In the genomic region with DNA sequence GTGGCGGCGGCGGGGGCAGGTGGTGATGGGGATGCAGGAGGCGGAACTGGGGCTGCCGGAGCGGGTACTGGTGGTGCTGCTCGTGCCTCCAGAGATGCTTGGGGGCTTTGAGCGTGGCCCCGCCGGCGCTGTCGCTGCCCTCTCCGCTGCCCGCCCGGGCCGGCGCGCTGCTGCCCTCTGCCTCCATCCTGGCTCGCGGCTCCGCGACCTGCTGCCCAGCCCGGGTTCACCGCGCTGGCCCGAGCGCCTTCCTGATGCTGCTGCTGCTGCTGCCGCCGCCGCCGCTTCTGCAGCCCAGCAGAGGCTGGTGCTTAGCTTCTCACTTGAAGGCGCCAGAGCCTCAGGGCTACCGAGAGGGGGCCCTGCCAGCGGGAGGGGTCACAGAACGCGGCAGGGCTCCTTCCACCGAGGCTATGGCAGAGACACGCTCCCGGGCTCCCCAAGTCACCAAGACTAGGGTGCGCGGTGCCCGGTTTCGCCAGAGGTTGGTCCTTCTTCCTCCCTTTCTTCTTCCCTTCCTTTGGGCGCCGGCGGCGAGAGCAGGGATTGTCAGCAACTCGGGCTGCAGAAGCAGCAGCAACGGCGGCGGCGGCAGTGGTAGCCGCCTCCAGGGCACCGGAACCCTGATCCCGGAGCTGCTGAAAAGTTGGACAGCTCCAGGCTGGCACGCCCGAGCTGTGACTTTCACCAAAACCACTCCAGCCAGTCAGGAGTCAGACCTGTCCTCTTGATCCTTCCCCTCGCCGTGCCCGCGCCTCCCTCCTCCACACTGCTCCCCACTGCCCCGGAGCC, we compare ENCODE assay signal across 8 cellular contexts. TPM values are rescaled to one million over a fixed set of nuclear protein-coding genes. Genes with fewer than 3 reads are reported as not detected.
DNase-seq lines count a peak whose midpoint lies in the region; ATAC-seq, FAIRE-seq and TF ChIP-seq lines count a peak whose summit lies in the region.

A gene (minus strand): TSS at position 291 of the 792 bp plus-strand sequence.

- 4% methylated on average over 62 of the region's 62 CpGs for WGBS in liver
- WGBS in HepG2 (ENCODE audit: low lambda C conversion rate) = no CpG with 5 or more reads among the region's 62 CpGs

- no peak for DNase-seq in HepG2 (ENCODE audit: low spot score)
- DNase-seq in NT2/D1 (ENCODE audit: low read depth, low spot score) = peak; percentile 47
- peak; percentile 64 for DNase-seq in dermis blood vessel endothelial cell
- peak; percentile 44 for DNase-seq in left lobe of liver (ENCODE audit: low spot score)
- DNase-seq in GM19239 (ENCODE audit: insufficient read length, low spot score) = no peak

- H3K4me1 ChIP-seq in liver (ENCODE audit: control insufficient read depth in 4 of 4, insufficient read depth in 4 of 4, low read length in 3 of 4) (peaks cover 0 to 3% (median 1%) of the 10 kb centered on the region in 4 donors), HepG2 (ENCODE audit: insufficient read depth, low read length) (no peaks in the 10 kb centered on the region), NT2/D1 (ENCODE audit: insufficient read depth, insufficient read length) (peaks cover 2% of the 10 kb centered on the region), stomach smooth muscle (ENCODE audit: control insufficient read depth, insufficient read depth, low read length) (peaks cover 13% of the 10 kb centered on the region)

- H4K20me1 ChIP-seq in HepG2 (ENCODE audit: insufficient read depth, low read length) = no peaks in the 10 kb centered on the region

- BruUV-seq in HepG2 (replicated peaks; lab: Mats Ljungman, UMichigan) = no TSS peak

- no peak within 1 kb of the TSS for H3K9ac ChIP-seq in liver (ENCODE audit: low read depth in 1 of 2, low read length in 2 of 2)
- no peak within 1 kb of the TSS for H3K9ac ChIP-seq in HepG2 (ENCODE audit: insufficient read depth, low read depth, low read length)
- H3K9ac ChIP-seq in NT2/D1 (ENCODE audit: insufficient read length, low read depth) = no peak within 1 kb of the TSS
- no peak within 1 kb of the TSS for H3K9ac ChIP-seq in stomach smooth muscle (ENCODE audit: low read length in 2 of 2)

- CTCF ChIA-PET in HepG2 (lab: Yijun Ruan, JAX; ENCODE audit: low intra/inter-chr PET ratio, low total read pairs) = no interaction called here

- ATAC-seq in HepG2 (no peak), left lobe of liver (peak; percentile 85), HG02981 (IDR thresholded peaks at IDR 0.05; ENCODE audit: unreplicated experiment) (no peak)

- H3K27ac ChIP-seq in liver (ENCODE audit: low read depth in 1 of 2, low read length in 2 of 2) (no peak within 1 kb of the TSS), HepG2 (ENCODE audit: extremely low read length, insufficient read depth, low read length) (no peak within 1 kb of the TSS), stomach smooth muscle (ENCODE audit: low read length) (no peak within 1 kb of the TSS)

- TF ChIP-seq CTCF in liver (IDR thresholded peaks at IDR 0.05; ENCODE audit: low read depth, low read length, missing input control) (no peak), HepG2 (CRISPR knock-in tag; IDR thresholded peaks at IDR 0.05) (no peak)

- H3K4me2 ChIP-seq in HepG2 (ENCODE audit: low read depth, low read length) = no peak within 1 kb of the TSS

- H3K9me3 ChIP-seq in liver (ENCODE audit: control insufficient read depth in 4 of 4, low read length in 3 of 4) = no peaks in the 10 kb centered on the region
- H3K9me3 ChIP-seq in HepG2 (ENCODE audit: low read length) = no peaks in the 10 kb centered on the region
- H3K9me3 ChIP-seq in NT2/D1 (ENCODE audit: insufficient read depth, low read length) = no peaks in the 10 kb centered on the region
- no peaks in the 10 kb centered on the region for H3K9me3 ChIP-seq in stomach smooth muscle (ENCODE audit: control insufficient read depth in 2 of 2, low read length in 2 of 2)

- POLR2A ChIA-PET in HepG2 (lab: Yijun Ruan, JAX) = no interaction called here

- H3K27me3 ChIP-seq in liver (ENCODE audit: control insufficient read depth in 4 of 4, insufficient read depth in 4 of 4, low read length in 3 of 4) = peaks cover 0 to 7% (median 2%) of the 10 kb centered on the region in 4 donors
- no peaks in the 10 kb centered on the region for H3K27me3 ChIP-seq in HepG2 (ENCODE audit: control insufficient read depth in 1 of 2, insufficient read depth in 2 of 2, low read length in 2 of 2)
- H3K27me3 ChIP-seq in NT2/D1 (ENCODE audit: insufficient read depth, insufficient read length) = peaks cover 53% of the 10 kb centered on the region
- peaks cover 12 to 14% of the 10 kb centered on the region in 2 donors for H3K27me3 ChIP-seq in stomach smooth muscle (ENCODE audit: control insufficient read depth in 1 of 2, insufficient read depth in 2 of 2, low read length in 2 of 2)

- TF ChIP-seq EP300 in HepG2 (IDR thresholded peaks at IDR 0.05; ENCODE audit: low read depth in 2 of 2, low read length in 2 of 2) (no peak), HepG2 (CRISPR knock-in tag; IDR thresholded peaks at IDR 0.05; ENCODE audit: borderline replicate concordance) (no peak)

- no peak for FAIRE-seq in HepG2 (lab: Jason Lieb, UNC)
- FAIRE-seq in GM19239 (lab: Jason Lieb, UNC) = no peak

- intact Hi-C loops in HepG2 (cut with micrococcal nuclease; ENCODE audit: unreplicated experiment) = no loop called here

- H3K36me3 ChIP-seq in liver (ENCODE audit: control insufficient read depth in 4 of 4, insufficient read depth in 3 of 4, low read depth in 1 of 4, low read length in 3 of 4) (no peaks in the 10 kb centered on the region), HepG2 (replicated peaks in 1 of 2; ENCODE audit: control insufficient read depth in 1 of 2, insufficient read depth in 2 of 2, low read length in 2 of 2) (no peaks in the 10 kb centered on the region), NT2/D1 (ENCODE audit: insufficient read depth, insufficient read length, low read length) (no peaks in the 10 kb centered on the region), stomach smooth muscle (ENCODE audit: control insufficient read depth in 2 of 2, insufficient read depth in 2 of 2, low read length in 2 of 2) (no peaks in the 10 kb centered on the region)

- H3K4me3 ChIP-seq in liver (ENCODE audit: low read depth in 1 of 3, low read length in 3 of 3) (peak within 1 kb of the TSS in 1 of 3 donors; percentile 3), HepG2 (replicated peaks in 1 of 3; ENCODE audit: insufficient read depth in 1 of 3, low read depth in 2 of 3, low read length in 3 of 3) (no peak within 1 kb of the TSS), NT2/D1 (ENCODE audit: insufficient read length, low read depth) (peak within 1 kb of the TSS; percentile 40), stomach smooth muscle (ENCODE audit: low read length in 2 of 2) (peak within 1 kb of the TSS; percentile 41 to 67)

- H2AFZ ChIP-seq in HepG2 (ENCODE audit: low read length) = no peak within 1 kb of the TSS

- no peaks in the 10 kb centered on the region for H3K79me2 ChIP-seq in HepG2 (ENCODE audit: insufficient read depth, low read length)

- TF ChIP-seq RAD21 in liver (IDR thresholded peaks at IDR 0.05) (no peak), HepG2 (CRISPR knock-in tag; IDR thresholded peaks at IDR 0.05) (no peak)

- TF ChIP-seq POLR2A in HepG2 (IDR thresholded peaks at IDR 0.05; ENCODE audit: insufficient read depth in 1 of 2, low read depth in 2 of 2, low read length in 2 of 2) = no peak

- in situ Hi-C loops in HepG2 (cut with HindIII; ENCODE audit: extremely low pct_ligation_motif_present, low pct_unique_long_range_greater_than_20kb) = no loop called here

TF ChIP-seq in liver, 16 proteins besides CTCF, POLR2A, EP300 and RAD21 (continues in another document):
- TF ChIP-seq JUND (IDR thresholded peaks at IDR 0.05) (no peak), SP1 (IDR thresholded peaks at IDR 0.05) (no peak), GABPA (IDR thresholded peaks at IDR 0.05 in 1 of 2, conservative IDR thresholded peaks at IDR 0.05 in 1 of 2) (no peak), HNF4A (conservative IDR thresholded peaks at IDR 0.05) (no peak)

RNA-seq across cellular contexts. Expression of the gene that starts here (rescaled TPM):
- total RNA-seq in liver (10 to 100 TPM in 1 of 2 donors, 1 to 10 TPM in 1; 8.1 to 11.9 TPM), HepG2 (2016; rRNA removed; fragmentation: Illumina TruSeq; extraction: Trizol) (12.2 and 13.9 TPM in 2 replicates), dermis blood vessel endothelial cell (31.1 and 41.0 TPM in 2 replicates), left lobe of liver (2.4 TPM)
- polyA plus RNA-seq in liver (1 to 10 TPM in 1 of 2 donors, under 1 TPM in 1; 0.67 to 5.0 TPM), HepG2 (2011; rRNA removed) (5.9 and 7.0 TPM in 2 replicates)
- 17.4 and 18.3 TPM in 2 replicates for total RNA-seq in HepG2 (2016; cell fraction: cytosol; rRNA removed; fragmentation: Illumina TruSeq; extraction: Trizol; ENCODE audit: low read depth)
- 11.6 TPM in 2 replicates for total RNA-seq in HepG2 (2016; cell fraction: insoluble cytoplasmic fraction; rRNA removed; fragmentation: Illumina TruSeq; extraction: Trizol)
- 5.8 and 6.1 TPM in 2 replicates for total RNA-seq in HepG2 (2016; cell fraction: membrane; rRNA removed; fragmentation: Illumina TruSeq; extraction: Trizol)
- 27.9 and 32.9 TPM in 2 replicates for total RNA-seq in HepG2 (2016; cell fraction: nucleus; rRNA removed; fragmentation: Illumina TruSeq; extraction: Trizol)
- polyA plus RNA-seq in HepG2 (2011; cell fraction: cytosol; rRNA removed) = 5.1 and 6.2 TPM in 2 replicates
- polyA plus RNA-seq in HepG2 (2011; cell fraction: nucleus; rRNA removed) = 9.4 and 24.2 TPM in 2 replicates
- polyA plus RNA-seq in HepG2 (2012) = 5.1 and 5.6 TPM in 2 replicates
- 0.41 and 0.44 TPM in 2 replicates for polyA plus RNA-seq in HepG2 (2016; cell fraction: cytosol; fragmentation: Illumina TruSeq; extraction: Trizol; ENCODE audit: low read depth)
- polyA plus RNA-seq in HepG2 (2016; cell fraction: insoluble cytoplasmic fraction; fragmentation: Illumina TruSeq; extraction: Trizol; ENCODE audit: low read depth) = 5.5 and 5.7 TPM in 2 replicates
- polyA plus RNA-seq in HepG2 (2016; cell fraction: membrane; fragmentation: Illumina TruSeq; extraction: Trizol; ENCODE audit: low read depth) = 0.76 and 1.3 TPM in 2 replicates
- 10.2 and 12.2 TPM in 2 replicates for polyA plus RNA-seq in HepG2 (2016; cell fraction: nucleus; fragmentation: Illumina TruSeq; extraction: Trizol; ENCODE audit: insufficient read depth, low read depth)
- polyA minus RNA-seq in HepG2 (2011; rRNA and poly(A)+ RNA removed; ENCODE audit: low replicate concordance) = 62.3 and 712 TPM in 2 replicates
- polyA minus RNA-seq in HepG2 (2011; cell fraction: cytosol; rRNA and poly(A)+ RNA removed) = 10.9 and 13.6 TPM in 2 replicates
- 106 and 126 TPM in 2 replicates for polyA minus RNA-seq in HepG2 (2011; cell fraction: nucleus; rRNA and poly(A)+ RNA removed)

Comparison
In these comparisons a context has a peak if more than half of its experiments do, and no peak if none do; other contexts are left out.
1. H3K4me3 ChIP-seq: peak in NT2/D1 (single experiment) and stomach smooth muscle (2 of 2); none in HepG2 (0 of 3).
2. DNase-seq: peak in NT2/D1 (single experiment), dermis blood vessel endothelial cell (single experiment) and left lobe of liver (single experiment); none in HepG2 (single experiment) and GM19239 (single experiment).